11 cellular contexts compared by ENCODE assay signal in the genomic region with DNA sequence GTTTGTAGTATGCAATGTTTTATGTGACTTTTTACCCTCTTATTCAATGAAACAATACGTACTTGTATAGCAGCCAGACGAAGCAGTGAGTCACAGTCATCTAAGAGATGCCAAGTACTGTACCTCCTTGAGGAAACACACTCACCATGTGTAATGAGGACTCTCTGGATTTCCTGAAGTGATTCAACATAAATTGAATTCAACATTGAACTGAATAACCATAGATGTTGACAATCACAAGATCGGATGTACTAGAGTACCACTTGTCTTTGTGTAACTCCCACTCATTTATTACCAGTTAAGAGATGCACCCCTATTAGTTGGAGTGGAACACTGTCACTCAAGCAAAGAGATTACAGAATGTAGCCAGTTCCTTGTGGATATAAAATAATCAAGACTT.
DNase-seq lines count a peak whose midpoint lies in the region; ATAC-seq and TF ChIP-seq lines count a peak whose summit lies in the region.
"Had no signal": no experiment of that assay in that cellular context is flagged by ENCODE, and none has a peak within 500 bp of the region (broad histone marks: within the 10 kb centered on the region; RNA-seq: fewer than 3 reads in every experiment).

No MANE protein-coding gene starts in this region.

- no TSS peak for BruUV-seq in mammary epithelial cell (replicated peaks; lab: Mats Ljungman, UMichigan)

- TF ChIP-seq CTCF in mammary epithelial cell (conservative IDR thresholded peaks at IDR 0.05 in 1 of 2, IDR thresholded peaks at IDR 0.05 in 1 of 2; ENCODE audit: extremely low read depth in 1 of 2, insufficient read depth in 1 of 2, low read depth in 1 of 2, low read length in 2 of 2), result no peak
- no peak for TF ChIP-seq CTCF in lower lobe of right lung (IDR thresholded peaks at IDR 0.05)

- ATAC-seq in lower lobe of right lung, result peak; percentile 90 to 96
- no peak for ATAC-seq in HG02588 (IDR thresholded peaks at IDR 0.05; ENCODE audit: unreplicated experiment)

- H2AFZ ChIP-seq in ACC112 (ENCODE audit: low read length, unreplicated experiment) (no peak overlapping the region), mammary epithelial cell (ENCODE audit: low read depth, low read length) (no peak overlapping the region)

- H4K20me1 ChIP-seq in mammary epithelial cell (ENCODE audit: insufficient read depth, low read length), result no peaks in the 10 kb centered on the region

- no peaks in the 10 kb centered on the region for H3K36me3 ChIP-seq in ACC112 (ENCODE audit: insufficient read depth, low read length)
- H3K36me3 ChIP-seq in mammary epithelial cell (ENCODE audit: insufficient read depth, low read length), result no peaks in the 10 kb centered on the region
- H3K36me3 ChIP-seq in lower lobe of right lung, result no peaks in the 10 kb centered on the region

- H3K4me3 ChIP-seq in ACC112 (ENCODE audit: low read depth, low read length), result no peak overlapping the region
- no peak overlapping the region for H3K4me3 ChIP-seq in mammary epithelial cell (replicated peaks in 1 of 3; ENCODE audit: insufficient read depth in 1 of 3, low read depth in 2 of 3, low read length in 3 of 3)
- H3K4me3 ChIP-seq in lower lobe of right lung, result no peak overlapping the region

- H3K4me1 ChIP-seq in ACC112 (ENCODE audit: control insufficient read depth, insufficient read depth, low read length, unreplicated experiment) (peaks cover 37% of the 10 kb centered on the region), mammary epithelial cell (ENCODE audit: insufficient read depth, low read length) (peaks cover 31% of the 10 kb centered on the region), lower lobe of right lung (no peaks in the 10 kb centered on the region)

- H3K27me3 ChIP-seq in ACC112 (ENCODE audit: insufficient read depth, low read length) (no peaks in the 10 kb centered on the region), mammary epithelial cell (ENCODE audit: insufficient read depth, low read length) (no peaks in the 10 kb centered on the region), lower lobe of right lung (ENCODE audit: low read depth) (peaks cover 16% of the 10 kb centered on the region)

- H3K9me3 ChIP-seq in mammary epithelial cell (replicated peaks; ENCODE audit: insufficient read depth, low read length), result no peaks in the 10 kb centered on the region
- H3K9me3 ChIP-seq in lower lobe of right lung, result no peaks in the 10 kb centered on the region

- intact Hi-C loops in mammary epithelial cell (cut with micrococcal nuclease), result loop anchor here (2.0 to 5.0 kb wide), 4 partner anchors 14 to 46 kb away; no protein-coding TSS in a partner anchor
- intact Hi-C loops in lower lobe of right lung (cut with DNase I), result no loop called here
- intact Hi-C loops in posterior cingulate gyrus (cut with DNase I), result no loop called here

- in situ Hi-C loops in mammary epithelial cell (cut with MboI; ENCODE audit: low sequenced_read_pairs in 2 of 2), result no loop called here

- no peak overlapping the region for H3K4me2 ChIP-seq in mammary epithelial cell (ENCODE audit: insufficient read depth, low read depth, low read length)

- peak overlapping the region; percentile 50 for H3K9ac ChIP-seq in mammary epithelial cell (ENCODE audit: insufficient read depth, low read length)

- H3K27ac ChIP-seq in ACC112 (ENCODE audit: low read depth, low read length), result peak overlapping the region; percentile 100
- H3K27ac ChIP-seq in mammary epithelial cell (ENCODE audit: insufficient read depth, low read depth, low read length), result peak overlapping the region; percentile 93
- H3K27ac ChIP-seq in lower lobe of right lung, result no peak overlapping the region

- WGBS in mammary epithelial cell (ENCODE audit: low coverage, missing lambda C conversion rate), result 0% methylated on average over 3 of the region's 3 CpGs

- CTCF ChIA-PET in mammary epithelial cell (lab: Charles Lee; ENCODE audit: low non-redundant PET), result no interaction called here

- dilution Hi-C loops in mammary epithelial cell (cut with HindIII; ENCODE audit: low sequenced_read_pairs), result no loop called here

- DNase-seq in HT1080 (ENCODE audit: low read depth), result peak; percentile 99
- DNase-seq in mammary epithelial cell, result peak; percentile 99
- no peak for DNase-seq in lower lobe of right lung
- DNase-seq in NOMO-1 treated with DMSO at 0.1 percent for 48 hours (lab: John Stamatoyannopoulos, UW; ENCODE audit: unreplicated experiment), result no peak
- no peak for DNase-seq in midbrain (lab: John Stamatoyannopoulos, UW)
- no peak for DNase-seq in posterior cingulate gyrus
- DNase-seq: CD4-positive, alpha-beta T cell; erythroblast; T-helper 1 cell had no signal

- H3K79me2 ChIP-seq in ACC112 (ENCODE audit: control insufficient read depth, insufficient read depth, low read length, unreplicated experiment) (peaks cover 5% of the 10 kb centered on the region), mammary epithelial cell (ENCODE audit: insufficient read depth, low read length) (no peaks in the 10 kb centered on the region)

Comparison
In these comparisons a context has a peak if more than half of its experiments do, and no peak if none do; other contexts are left out.
1. DNase-seq: peak in HT1080 (single experiment) and mammary epithelial cell (single experiment); none in lower lobe of right lung (single experiment), NOMO-1 treated with DMSO at 0.1 percent for 48 hours (single experiment), midbrain (single experiment) and posterior cingulate gyrus (0 of 10).